In the genomic region with DNA sequence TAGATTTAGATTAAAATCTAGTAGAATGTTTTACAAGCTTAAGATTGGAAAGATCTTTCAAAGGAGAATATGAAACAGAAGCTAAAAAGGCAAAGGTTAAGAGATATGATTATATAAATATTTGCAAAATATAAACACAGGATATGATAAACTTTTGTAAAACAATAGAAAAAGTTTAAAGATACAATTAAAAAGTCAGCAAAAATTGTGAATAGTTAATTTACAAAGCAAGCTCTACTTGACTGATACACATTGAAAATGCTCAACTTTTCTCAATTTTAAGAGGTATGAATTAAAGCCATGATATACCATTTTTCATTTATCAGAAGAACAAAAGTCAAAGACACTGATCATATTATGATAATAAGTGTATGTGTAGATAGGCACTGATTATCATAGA, we compare ENCODE assay signal across 8 cellular contexts.
"Had no signal": no experiment of that assay in that cellular context is flagged by ENCODE, and none has a peak within 500 bp of the region (broad histone marks: within the 10 kb centered on the region; RNA-seq: fewer than 3 reads in every experiment).

No MANE protein-coding gene starts in this region.

- H3K27me3 Mint-ChIP-seq: IgD-negative memory B cell had no signal

- H3K4me2 ChIP-seq: KMS-11 had no signal

- H3K27ac Mint-ChIP-seq: IgD-negative memory B cell had no signal

- ATAC-seq: HepG2 had no signal

- DNase-seq: IMR-90, KBM-7, KG1 had no signal

- H3K9ac ChIP-seq: KMS-11 had no signal

- FAIRE-seq: HepG2, HTR-8/SVneo had no signal

- H3K27ac ChIP-seq: HL-60, KMS-11 had no signal
